In the genomic region with DNA sequence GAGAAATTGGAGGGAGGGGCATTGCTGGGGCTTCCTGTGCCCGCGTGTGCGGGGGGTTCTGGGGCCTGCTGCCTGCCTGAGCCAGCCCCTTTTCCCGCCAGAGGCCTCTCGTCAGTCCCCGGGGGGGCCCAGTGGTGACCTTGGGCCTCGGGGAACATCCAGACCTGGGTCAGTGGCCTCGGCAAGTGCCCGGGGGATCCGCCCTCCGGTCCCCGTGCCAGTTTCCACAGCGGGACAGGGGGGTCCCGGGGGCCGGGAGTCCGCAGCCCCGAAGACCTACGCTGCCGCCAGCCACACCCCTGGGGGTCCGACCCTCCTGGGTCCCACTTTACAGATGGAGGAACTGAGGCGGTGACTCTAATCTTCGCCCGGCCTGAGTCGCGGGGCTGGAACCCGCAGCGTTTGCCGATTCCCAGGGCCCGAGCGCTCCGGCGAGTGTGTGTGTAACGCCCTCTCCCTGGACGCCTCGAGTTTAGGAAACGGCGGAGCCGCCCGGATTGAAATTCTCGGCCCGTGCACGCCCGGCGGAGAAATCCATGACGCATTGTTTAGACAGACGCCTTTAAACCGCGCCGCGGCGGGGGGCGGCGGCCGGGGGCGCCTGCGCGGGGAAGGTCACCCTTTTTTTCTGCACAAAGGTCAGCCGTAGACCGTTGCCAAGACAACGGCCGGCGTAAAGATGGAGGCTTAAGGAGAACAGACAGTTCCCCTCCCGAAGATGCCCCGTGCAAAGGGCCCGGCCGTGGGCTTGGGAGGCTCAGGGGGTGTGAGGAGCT, we compare ENCODE assay signal across 1 cellular context.
TF ChIP-seq lines count a peak whose summit lies in the region.

No MANE protein-coding gene starts in this region.

TF ChIP-seq in H1, 55 proteins besides CTCF, POLR2A, EP300 and RAD21:
- TF ChIP-seq EZH2 (IDR thresholded peaks at IDR 0.05; ENCODE audit: low read depth, low read length, severe bottlenecking) (no peak), KDM1A (IDR thresholded peaks at IDR 0.05; ENCODE audit: borderline replicate concordance, low read length) (no peak), HDAC6 (IDR thresholded peaks at IDR 0.05; ENCODE audit: low read depth, low read length) (no peak), SIN3A (conservative IDR thresholded peaks at IDR 0.05 in 1 of 2, IDR thresholded peaks at IDR 0.05 in 1 of 2; ENCODE audit: low read depth in 1 of 2, low read length in 2 of 2) (no peak), CBX8 (IDR thresholded peaks at IDR 0.05; ENCODE audit: borderline replicate concordance, low read depth, low read length) (no peak), FOSL1 (IDR thresholded peaks at IDR 0.05; ENCODE audit: insufficient read depth, low read depth, low read length) (no peak), TAF1 (IDR thresholded peaks at IDR 0.05; ENCODE audit: low read depth, low read length) (no peak), GABPA (IDR thresholded peaks at IDR 0.05; ENCODE audit: borderline replicate concordance, insufficient read depth, low read length) (no peak), KDM5A (IDR thresholded peaks at IDR 0.05; ENCODE audit: low read length) (no peak), KDM4A (IDR thresholded peaks at IDR 0.05; ENCODE audit: low read depth, low read length, severe bottlenecking) (no peak)
- TF ChIP-seq, protein P1, sequence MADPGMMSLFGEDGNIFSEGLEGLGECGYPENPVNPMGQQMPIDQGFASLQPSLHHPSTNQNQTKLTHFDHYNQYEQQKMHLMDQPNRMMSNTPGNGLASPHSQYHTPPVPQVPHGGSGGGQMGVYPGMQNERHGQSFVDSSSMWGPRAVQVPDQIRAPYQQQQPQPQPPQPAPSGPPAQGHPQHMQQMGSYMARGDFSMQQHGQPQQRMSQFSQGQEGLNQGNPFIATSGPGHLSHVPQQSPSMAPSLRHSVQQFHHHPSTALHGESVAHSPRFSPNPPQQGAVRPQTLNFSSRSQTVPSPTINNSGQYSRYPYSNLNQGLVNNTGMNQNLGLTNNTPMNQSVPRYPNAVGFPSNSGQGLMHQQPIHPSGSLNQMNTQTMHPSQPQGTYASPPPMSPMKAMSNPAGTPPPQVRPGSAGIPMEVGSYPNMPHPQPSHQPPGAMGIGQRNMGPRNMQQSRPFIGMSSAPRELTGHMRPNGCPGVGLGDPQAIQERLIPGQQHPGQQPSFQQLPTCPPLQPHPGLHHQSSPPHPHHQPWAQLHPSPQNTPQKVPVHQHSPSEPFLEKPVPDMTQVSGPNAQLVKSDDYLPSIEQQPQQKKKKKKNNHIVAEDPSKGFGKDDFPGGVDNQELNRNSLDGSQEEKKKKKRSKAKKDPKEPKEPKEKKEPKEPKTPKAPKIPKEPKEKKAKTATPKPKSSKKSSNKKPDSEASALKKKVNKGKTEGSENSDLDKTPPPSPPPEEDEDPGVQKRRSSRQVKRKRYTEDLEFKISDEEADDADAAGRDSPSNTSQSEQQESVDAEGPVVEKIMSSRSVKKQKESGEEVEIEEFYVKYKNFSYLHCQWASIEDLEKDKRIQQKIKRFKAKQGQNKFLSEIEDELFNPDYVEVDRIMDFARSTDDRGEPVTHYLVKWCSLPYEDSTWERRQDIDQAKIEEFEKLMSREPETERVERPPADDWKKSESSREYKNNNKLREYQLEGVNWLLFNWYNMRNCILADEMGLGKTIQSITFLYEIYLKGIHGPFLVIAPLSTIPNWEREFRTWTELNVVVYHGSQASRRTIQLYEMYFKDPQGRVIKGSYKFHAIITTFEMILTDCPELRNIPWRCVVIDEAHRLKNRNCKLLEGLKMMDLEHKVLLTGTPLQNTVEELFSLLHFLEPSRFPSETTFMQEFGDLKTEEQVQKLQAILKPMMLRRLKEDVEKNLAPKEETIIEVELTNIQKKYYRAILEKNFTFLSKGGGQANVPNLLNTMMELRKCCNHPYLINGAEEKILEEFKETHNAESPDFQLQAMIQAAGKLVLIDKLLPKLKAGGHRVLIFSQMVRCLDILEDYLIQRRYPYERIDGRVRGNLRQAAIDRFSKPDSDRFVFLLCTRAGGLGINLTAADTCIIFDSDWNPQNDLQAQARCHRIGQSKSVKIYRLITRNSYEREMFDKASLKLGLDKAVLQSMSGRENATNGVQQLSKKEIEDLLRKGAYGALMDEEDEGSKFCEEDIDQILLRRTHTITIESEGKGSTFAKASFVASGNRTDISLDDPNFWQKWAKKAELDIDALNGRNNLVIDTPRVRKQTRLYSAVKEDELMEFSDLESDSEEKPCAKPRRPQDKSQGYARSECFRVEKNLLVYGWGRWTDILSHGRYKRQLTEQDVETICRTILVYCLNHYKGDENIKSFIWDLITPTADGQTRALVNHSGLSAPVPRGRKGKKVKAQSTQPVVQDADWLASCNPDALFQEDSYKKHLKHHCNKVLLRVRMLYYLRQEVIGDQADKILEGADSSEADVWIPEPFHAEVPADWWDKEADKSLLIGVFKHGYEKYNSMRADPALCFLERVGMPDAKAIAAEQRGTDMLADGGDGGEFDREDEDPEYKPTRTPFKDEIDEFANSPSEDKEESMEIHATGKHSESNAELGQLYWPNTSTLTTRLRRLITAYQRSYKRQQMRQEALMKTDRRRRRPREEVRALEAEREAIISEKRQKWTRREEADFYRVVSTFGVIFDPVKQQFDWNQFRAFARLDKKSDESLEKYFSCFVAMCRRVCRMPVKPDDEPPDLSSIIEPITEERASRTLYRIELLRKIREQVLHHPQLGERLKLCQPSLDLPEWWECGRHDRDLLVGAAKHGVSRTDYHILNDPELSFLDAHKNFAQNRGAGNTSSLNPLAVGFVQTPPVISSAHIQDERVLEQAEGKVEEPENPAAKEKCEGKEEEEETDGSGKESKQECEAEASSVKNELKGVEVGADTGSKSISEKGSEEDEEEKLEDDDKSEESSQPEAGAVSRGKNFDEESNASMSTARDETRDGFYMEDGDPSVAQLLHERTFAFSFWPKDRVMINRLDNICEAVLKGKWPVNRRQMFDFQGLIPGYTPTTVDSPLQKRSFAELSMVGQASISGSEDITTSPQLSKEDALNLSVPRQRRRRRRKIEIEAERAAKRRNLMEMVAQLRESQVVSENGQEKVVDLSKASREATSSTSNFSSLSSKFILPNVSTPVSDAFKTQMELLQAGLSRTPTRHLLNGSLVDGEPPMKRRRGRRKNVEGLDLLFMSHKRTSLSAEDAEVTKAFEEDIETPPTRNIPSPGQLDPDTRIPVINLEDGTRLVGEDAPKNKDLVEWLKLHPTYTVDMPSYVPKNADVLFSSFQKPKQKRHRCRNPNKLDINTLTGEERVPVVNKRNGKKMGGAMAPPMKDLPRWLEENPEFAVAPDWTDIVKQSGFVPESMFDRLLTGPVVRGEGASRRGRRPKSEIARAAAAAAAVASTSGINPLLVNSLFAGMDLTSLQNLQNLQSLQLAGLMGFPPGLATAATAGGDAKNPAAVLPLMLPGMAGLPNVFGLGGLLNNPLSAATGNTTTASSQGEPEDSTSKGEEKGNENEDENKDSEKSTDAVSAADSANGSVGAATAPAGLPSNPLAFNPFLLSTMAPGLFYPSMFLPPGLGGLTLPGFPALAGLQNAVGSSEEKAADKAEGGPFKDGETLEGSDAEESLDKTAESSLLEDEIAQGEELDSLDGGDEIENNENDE (IDR thresholded peaks at IDR 0.05; ENCODE audit: insufficient replicate concordance, low read length): no peak
TF ChIP-seq in H1: peak in this region for 0.
